In genomic region chr13:21176195-21176981, GRCh38 we compare ENCODE assay signal across 8 cellular contexts. TPM values are rescaled to one million over a fixed set of nuclear protein-coding genes. Genes with fewer than 3 reads are reported as not detected.
DNase-seq lines count a peak whose midpoint lies in the region; ATAC-seq and TF ChIP-seq lines count a peak whose summit lies in the region.

TSS of gene MRPL57 (plus strand) at chr13:21176658. CDS start at chr13:21176917, 259 bp downstream.
TSS of gene SKA3 (minus strand) at chr13:21176552. CDS start at chr13:21176477, 75 bp downstream.

- DNase-seq in CD4-positive, CD25-positive, alpha-beta regulatory T cell = peak; percentile 89 to 96 (median 95)
- peak; percentile 76 for DNase-seq in NCI-H774 (lab: John Stamatoyannopoulos, UW)
- peak; percentile 96 for DNase-seq in activated CD4-positive, alpha-beta memory T cell treated with anti-CD3 and anti-CD28 coated beads for 36 hours
- peak; percentile 82 to 96 (median 89) for DNase-seq in dorsolateral prefrontal cortex
- DNase-seq in lower leg skin (ENCODE audit: low spot score in 2 of 2) = peak; percentile 86 to 98
- DNase-seq in stimulated activated CD4-positive, alpha-beta T cell treated with anti-CD3 and anti-CD28 coated beads, Interleukin-4, amount 100 ng/mL, for 48 hours (ENCODE audit: low read depth in 2 of 2) = peak; percentile 89 to 91

- 0% methylated on average over 31 to 60 of the region's 95 CpGs for WGBS in lower leg skin, 2 donors

- peak; percentile 98 to 99 for ATAC-seq in CD4-positive, CD25-positive, alpha-beta regulatory T cell (ENCODE audit: low read depth in 2 of 2)
- ATAC-seq in GM19395 (IDR thresholded peaks at IDR 0.05; ENCODE audit: unreplicated experiment) (peak; percentile 89), HG03565 (IDR thresholded peaks at IDR 0.05; ENCODE audit: unreplicated experiment) (peak; percentile 80)

- CTCF ChIA-PET in activated CD4-positive, alpha-beta memory T cell treated with anti-CD3 and anti-CD28 coated beads for 36 hours (lab: Charles Lee) = interaction anchor here (0.7 to 3.4 kb wide), 10 partner anchors 12 to 473 kb away, joined by 3 to 17 read pairs (median 5); partner anchors contain the start of gene IL17D

- H3K27ac ChIP-seq in CD4-positive, CD25-positive, alpha-beta regulatory T cell (ENCODE audit: insufficient read depth, low read length, poor library complexity, severe bottlenecking) = peak within 1 kb of the TSS; percentile 89
- H3K27ac ChIP-seq in dorsolateral prefrontal cortex = peak within 1 kb of the TSS; percentile 75 to 98 (median 92)

- no peaks in the 10 kb centered on the region for H3K9me3 Mint-ChIP-seq in CD4-positive, CD25-positive, alpha-beta regulatory T cell
- no peaks in the 10 kb centered on the region for H3K9me3 Mint-ChIP-seq in activated CD4-positive, alpha-beta memory T cell treated with anti-CD3 and anti-CD28 coated beads for 36 hours

- peak within 1 kb of the TSS; percentile 95 for H3K4me3 ChIP-seq in CD4-positive, CD25-positive, alpha-beta regulatory T cell (ENCODE audit: low read depth, low read length)
- H3K4me3 ChIP-seq in dorsolateral prefrontal cortex = peak within 1 kb of the TSS; percentile 71 to 100 (median 92)
- peak within 1 kb of the TSS; percentile 87 for H3K4me3 ChIP-seq in lower leg skin (ENCODE audit: low read depth, poor library complexity, severe bottlenecking)

- H3K4me1 ChIP-seq in CD4-positive, CD25-positive, alpha-beta regulatory T cell (ENCODE audit: control insufficient read depth, insufficient read depth, low read length, poor library complexity, severe bottlenecking) = peaks cover 20% of the 10 kb centered on the region

- no peaks in the 10 kb centered on the region for H3K27me3 Mint-ChIP-seq in CD4-positive, CD25-positive, alpha-beta regulatory T cell
- no peaks in the 10 kb centered on the region for H3K27me3 Mint-ChIP-seq in activated CD4-positive, alpha-beta memory T cell treated with anti-CD3 and anti-CD28 coated beads for 36 hours

- intact Hi-C loops in activated CD4-positive, alpha-beta memory T cell treated with anti-CD3 and anti-CD28 coated beads for 36 hours (cut with micrococcal nuclease) = loop anchor here (1.0 to 10.0 kb wide), 5 partner anchors 122 to 496 kb away; partner anchors contain the start of genes EEF1AKMT1, FGF9 and XPO4
- intact Hi-C loops in dorsolateral prefrontal cortex (cut with DNase I) (loop anchor here (2.0 to 5.0 kb wide), 3 partner anchors 120 to 301 kb away; no protein-coding TSS in a partner anchor), lower leg skin (cut with DNase I; ENCODE audit: low total_unique reads) (loop anchor here (5.0 kb wide), 1 partner anchor 229 kb away; no protein-coding TSS in a partner anchor)

- POLR2A ChIA-PET in activated CD4-positive, alpha-beta memory T cell treated with anti-CD3 and anti-CD28 coated beads for 36 hours (lab: Charles Lee) = interaction anchor here (0.6 to 2.2 kb wide), 17 partner anchors 8 to 650 kb away, joined by 3 to 10 read pairs (median 4); partner anchors contain the start of genes LATS2, MICU2, XPO4 and ZDHHC20

- H3K9me3 ChIP-seq in CD4-positive, CD25-positive, alpha-beta regulatory T cell (ENCODE audit: control insufficient read depth in 2 of 2, low read length in 2 of 2) = no peaks in the 10 kb centered on the region

- peak within 1 kb of the TSS; percentile 81 to 97 (median 96) for H3K27ac Mint-ChIP-seq in CD4-positive, CD25-positive, alpha-beta regulatory T cell
- H3K27ac Mint-ChIP-seq in activated CD4-positive, alpha-beta memory T cell treated with anti-CD3 and anti-CD28 coated beads for 36 hours = peak within 1 kb of the TSS; percentile 96

- H3K4me1 Mint-ChIP-seq in CD4-positive, CD25-positive, alpha-beta regulatory T cell = peaks cover 6 to 40% (median 24%) of the 10 kb centered on the region in 4 donors
- H3K4me1 Mint-ChIP-seq in activated CD4-positive, alpha-beta memory T cell treated with anti-CD3 and anti-CD28 coated beads for 36 hours (ENCODE audit: low read depth) = peaks cover 18% of the 10 kb centered on the region

- no peaks in the 10 kb centered on the region for H3K36me3 ChIP-seq in CD4-positive, CD25-positive, alpha-beta regulatory T cell (ENCODE audit: control insufficient read depth, insufficient read depth, low read length)

- H3K4me3 Mint-ChIP-seq in CD4-positive, CD25-positive, alpha-beta regulatory T cell = peak within 1 kb of the TSS; percentile 91 to 99 (median 97)
- peak within 1 kb of the TSS; percentile 99 for H3K4me3 Mint-ChIP-seq in activated CD4-positive, alpha-beta memory T cell treated with anti-CD3 and anti-CD28 coated beads for 36 hours

- H3K27me3 ChIP-seq in CD4-positive, CD25-positive, alpha-beta regulatory T cell (ENCODE audit: control insufficient read depth, insufficient read depth, low read length) = no peaks in the 10 kb centered on the region
- H3K27me3 ChIP-seq in dorsolateral prefrontal cortex = no peaks in the 10 kb centered on the region

- no peaks in the 10 kb centered on the region for H3K36me3 Mint-ChIP-seq in CD4-positive, CD25-positive, alpha-beta regulatory T cell
- peaks cover 18% of the 10 kb centered on the region for H3K36me3 Mint-ChIP-seq in activated CD4-positive, alpha-beta memory T cell treated with anti-CD3 and anti-CD28 coated beads for 36 hours

- TF ChIP-seq CTCF in dorsolateral prefrontal cortex (IDR thresholded peaks at IDR 0.05 in 54 of 56, conservative IDR thresholded peaks at IDR 0.05 in 2 of 56; ENCODE audit: low read depth in 1 of 56, partially characterized antibody in 56 of 56) (peak in 51 of 56 donors; percentile 4 to 65 (median 44)), lower leg skin (IDR thresholded peaks at IDR 0.05) (no peak)

- no peak for TF ChIP-seq POLR2A in lower leg skin (IDR thresholded peaks at IDR 0.05)

RNA-seq across cellular contexts. Expression of gene MRPL57, which starts in this region (rescaled TPM):
- total RNA-seq in CD4-positive, CD25-positive, alpha-beta regulatory T cell = 9.6 TPM
- polyA plus RNA-seq in CD4-positive, CD25-positive, alpha-beta regulatory T cell = 10 to 100 TPM; 56.6 to 70.8 (median 61.4) TPM
- 10 to 100 TPM; 20.8 to 23.1 TPM for total RNA-seq in activated CD4-positive, alpha-beta memory T cell treated with anti-CD3 and anti-CD28 coated beads for 36 hours
- total RNA-seq in dorsolateral prefrontal cortex (10 to 100 TPM; 12.7 to 28.6 (median 19.2) TPM), lower leg skin (10 to 100 TPM; 27.2 to 42.1 (median 29.8) TPM)

RNA-seq across cellular contexts. Expression of gene SKA3, which starts in this region (rescaled TPM):
- total RNA-seq in CD4-positive, CD25-positive, alpha-beta regulatory T cell = 3.0 TPM
- polyA plus RNA-seq in CD4-positive, CD25-positive, alpha-beta regulatory T cell = 1 to 10 TPM in 3 of 4 donors, under 1 TPM in 1; 0.72 to 2.7 (median 2.1) TPM
- total RNA-seq in activated CD4-positive, alpha-beta memory T cell treated with anti-CD3 and anti-CD28 coated beads for 36 hours = 10 to 100 TPM; 34.0 to 36.2 TPM
- total RNA-seq in dorsolateral prefrontal cortex (1 to 10 TPM in 75 of 120 experiments, under 1 TPM in 42, not detected in 3; 0.16 to 3.6 (median 1.3) TPM), lower leg skin (10 to 100 TPM in 1 of 4 donors, 1 to 10 TPM in 2, under 1 TPM in 1; 0.53 to 15.3 (median 2.0) TPM)

Comparison
In these comparisons a context has a peak if more than half of its experiments do, and no peak if none do; other contexts are left out.
1. Peak in every context shown above with its lines: DNase-seq, ATAC-seq, H3K4me3 ChIP-seq and H3K27ac ChIP-seq.
2. CTCF ChIP-seq: peak in dorsolateral prefrontal cortex (51 of 56); none in lower leg skin (0 of 3).